In genomic region chr1:50959913-50960844, GRCh38 we compare ENCODE assay signal across 1 cellular context.
A peak's percentile ranks its signal among the peaks of the same experiment; 100 is the strongest.
TF ChIP-seq lines count a peak whose summit lies in the region.

Gene FAF1, minus strand, starts transcription at chr1:50960267. Its CDS starts 456 bp downstream, at chr1:50959811.

TF ChIP-seq in HepG2, 621 proteins besides CTCF, POLR2A, EP300 and RAD21 (continued from another document and continues in another):
- TF ChIP-seq ZNF687 (CRISPR knock-in tag; IDR thresholded peaks at IDR 0.05) (peak; percentile 89), IRF2 (CRISPR knock-in tag; IDR thresholded peaks at IDR 0.05) (peak; percentile 96), CSRNP1 (CRISPR knock-in tag; IDR thresholded peaks at IDR 0.05) (peak; percentile 75; the same call in 1 of the 2 replicates), TCF7L2 (IDR thresholded peaks at IDR 0.05; ENCODE audit: low read depth, low read length) (no peak), KAT7 (CRISPR knock-in tag; IDR thresholded peaks at IDR 0.05; ENCODE audit: borderline replicate concordance) (peak; percentile 66; the same call in 1 of the 2 replicates), IRF1 (CRISPR knock-in tag; IDR thresholded peaks at IDR 0.05; ENCODE audit: low read depth) (no peak), ZNF766 (CRISPR knock-in tag; IDR thresholded peaks at IDR 0.05; ENCODE audit: borderline replicate concordance) (peak; percentile 64; the same call in 1 of the 2 replicates), MAFG (CRISPR knock-in tag; IDR thresholded peaks at IDR 0.05) (no peak), ZNF18 (CRISPR knock-in tag; IDR thresholded peaks at IDR 0.05; ENCODE audit: insufficient replicate concordance) (peak; percentile 58), ZNF891 (CRISPR knock-in tag; IDR thresholded peaks at IDR 0.05) (0 out of 2 replicates have a peak, but pooled peaks have one; percentile 56), SP4 (CRISPR knock-in tag; IDR thresholded peaks at IDR 0.05) (peak; percentile 82; the same call in 1 of the 2 replicates), ZBTB10 (CRISPR knock-in tag; IDR thresholded peaks at IDR 0.05; ENCODE audit: borderline replicate concordance) (no peak), FOXM1 (CRISPR knock-in tag; IDR thresholded peaks at IDR 0.05) (no peak), AGO1 (IDR thresholded peaks at IDR 0.05; ENCODE audit: low read depth, low read length, poor library complexity, severe bottlenecking) (no peak), KIAA2018 (CRISPR knock-in tag; IDR thresholded peaks at IDR 0.05; ENCODE audit: borderline replicate concordance) (no peak), SNAPC5 (CRISPR knock-in tag; IDR thresholded peaks at IDR 0.05; ENCODE audit: borderline replicate concordance) (no peak), E2F1 (CRISPR knock-in tag; IDR thresholded peaks at IDR 0.05) (peak; percentile 88), GMEB2 (CRISPR knock-in tag; IDR thresholded peaks at IDR 0.05; ENCODE audit: low read depth) (peak; percentile 53; the same call in 1 of the 2 replicates), RNF2 (conservative IDR thresholded peaks at IDR 0.05; ENCODE audit: low read depth) (0 out of 2 replicates have a peak, but pooled peaks have one; percentile 27), ARID4A (CRISPR knock-in tag; IDR thresholded peaks at IDR 0.05; ENCODE audit: borderline replicate concordance) (peak; percentile 99)
